ENCODE assay signal across 11 cellular contexts in the genomic region with DNA sequence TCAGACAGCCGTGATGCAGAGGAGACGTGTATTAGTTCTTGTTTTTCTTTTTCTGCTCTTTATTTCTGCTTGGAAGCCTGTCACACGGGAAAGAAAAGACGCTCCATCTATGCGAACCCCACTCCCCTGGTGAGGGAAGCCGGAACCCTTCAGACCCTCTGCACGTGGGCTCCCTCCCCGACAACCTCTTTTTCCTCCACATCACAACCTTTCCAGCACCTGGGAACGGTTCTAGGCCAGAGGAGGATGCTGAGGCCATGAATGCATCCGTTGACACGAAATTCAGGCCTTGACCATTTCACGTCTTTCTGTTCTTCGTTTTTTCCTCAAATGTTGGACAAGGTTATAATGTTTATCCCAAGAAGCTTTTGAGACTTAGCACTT.
DNase-seq lines count a peak whose midpoint lies in the region; ATAC-seq and TF ChIP-seq lines count a peak whose summit lies in the region.
"Had no signal": no experiment of that assay in that cellular context is flagged by ENCODE, and none has a peak within 500 bp of the region (broad histone marks: within the 10 kb centered on the region; RNA-seq: fewer than 3 reads in every experiment).

No MANE protein-coding gene starts in this region.

- DNase-seq in heart right ventricle, result no peak
- no peak for DNase-seq in Right ventricle myocardium superior
- no peak for DNase-seq in coronary artery (ENCODE audit: low spot score)
- no peak for DNase-seq in ovary
- DNase-seq in ureter (ENCODE audit: low spot score), result peak; percentile 29
- no peak for DNase-seq in DMS79 (lab: John Stamatoyannopoulos, UW)
- no peak for DNase-seq in NCI-H526 (lab: John Stamatoyannopoulos, UW)
- DNase-seq: immature natural killer cell; NCI-H446 treated with DMSO at 0.1 percent for 48 hours; stimulated activated CD4-positive, alpha-beta T cell treated with anti-CD3 and anti-CD28 coated beads, Interleukin-4, amount 100 ng/mL, for 24 hours had no signal

- TF ChIP-seq EP300 in ovary (IDR thresholded peaks at IDR 0.05), result no peak

- WGBS in heart right ventricle, 2 donors, result 80 to 90% methylated on average over 13 of the region's 13 CpGs
- WGBS in ovary, 3 donors, result 28 to 73% (median 34%) methylated on average over 13 of the region's 13 CpGs

- H3K9me3 ChIP-seq in heart right ventricle, result no peaks in the 10 kb centered on the region
- H3K9me3 ChIP-seq in ovary, result no peaks in the 10 kb centered on the region

- H3K36me3 ChIP-seq in heart right ventricle (no peaks in the 10 kb centered on the region), ovary (no peaks in the 10 kb centered on the region)

- intact Hi-C loops in heart right ventricle (cut with DNase I), result no loop called here
- intact Hi-C loops in Right ventricle myocardium superior (cut with DNase I), result no loop called here
- intact Hi-C loops in ovary (cut with DNase I), result no loop called here

- no peak for TF ChIP-seq POLR2A in ovary (IDR thresholded peaks at IDR 0.05)

- no peaks in the 10 kb centered on the region for H3K27me3 ChIP-seq in heart right ventricle
- H3K27me3 ChIP-seq in ovary, result no peaks in the 10 kb centered on the region

- TF ChIP-seq CTCF in heart right ventricle (IDR thresholded peaks at IDR 0.05) (no peak), coronary artery (IDR thresholded peaks at IDR 0.05) (no peak), ovary (IDR thresholded peaks at IDR 0.05) (no peak)

- H3K4me3 ChIP-seq in heart right ventricle (peak overlapping the region in 2 of 10 donors; percentile 22 to 34), coronary artery (peak overlapping the region; percentile 41), ovary (no peak overlapping the region)

- peak overlapping the region in 8 of 10 donors; percentile 29 to 100 (median 100) for H3K27ac ChIP-seq in heart right ventricle
- H3K27ac ChIP-seq in coronary artery, result peak overlapping the region; percentile 61 to 96
- H3K27ac ChIP-seq in ovary, result peak overlapping the region; percentile 55 to 100

- ATAC-seq in heart right ventricle (no peak), Right ventricle myocardium superior (ENCODE audit: poor library complexity) (no peak), GM19463 (IDR thresholded peaks at IDR 0.05; ENCODE audit: unreplicated experiment) (no peak)

- H3K4me1 ChIP-seq in heart right ventricle, result peaks cover 30 to 93% (median 91%) of the 10 kb centered on the region in 9 donors
- peaks cover 33% of the 10 kb centered on the region for H3K4me1 ChIP-seq in ovary (ENCODE audit: insufficient read depth)
